In genomic region chr4:99300934-99301333, GRCh38 we compare ENCODE assay signal across 10 cellular contexts. TPM values are rescaled to one million over a fixed set of nuclear protein-coding genes. Genes with fewer than 3 reads are reported as not detected.
DNase-seq lines count a peak whose midpoint lies in the region; ATAC-seq lines count a peak whose summit lies in the region.
"Had no signal": no experiment of that assay in that cellular context is flagged by ENCODE, and none has a peak within 500 bp of the region (broad histone marks: within the 10 kb centered on the region; RNA-seq: fewer than 3 reads in every experiment).

No MANE protein-coding gene starts in this region.

- no peak overlapping the region for H3K4me3 Mint-ChIP-seq in activated naive CD8-positive, alpha-beta T cell treated with anti-CD3 and anti-CD28 coated beads for 36 hours

- H3K27ac ChIP-seq in SJCRH30: no peak overlapping the region

- no peaks in the 10 kb centered on the region for H3K36me3 ChIP-seq in SJCRH30

- no peak overlapping the region for H3K4me3 ChIP-seq in SJCRH30
- H3K4me3 ChIP-seq: dorsolateral prefrontal cortex had no signal

- H3K4me1 Mint-ChIP-seq in activated naive CD8-positive, alpha-beta T cell treated with anti-CD3 and anti-CD28 coated beads for 36 hours: no peaks in the 10 kb centered on the region

- H3K9me3 Mint-ChIP-seq in activated naive CD8-positive, alpha-beta T cell treated with anti-CD3 and anti-CD28 coated beads for 36 hours: peaks cover 16% of the 10 kb centered on the region

- peak; percentile 95 for DNase-seq in GM04503 (ENCODE audit: low read depth)
- peak; percentile 67 to 75 for DNase-seq in SJCRH30
- DNase-seq in cardiac septum (ENCODE audit: low spot score): peak; percentile 82
- peak; percentile 91 for DNase-seq in sciatic nerve (ENCODE audit: low spot score)
- no peak for DNase-seq in iPS-NIHi7 (ENCODE audit: extremely low spot score)
- DNase-seq in activated naive CD8-positive, alpha-beta T cell treated with anti-CD3 and anti-CD28 coated beads for 36 hours: no peak
- no peak for DNase-seq in cerebellum (ENCODE audit: low spot score)
- no peak for DNase-seq in DMS153 (lab: John Stamatoyannopoulos, UW)
- DNase-seq: stimulated activated CD4-positive, alpha-beta T cell treated with anti-CD3 and anti-CD28 coated beads, Interleukin-15, amount 100 ng/mL, for 24 hours had no signal

- H3K27me3 ChIP-seq in SJCRH30: no peaks in the 10 kb centered on the region
- H3K27me3 ChIP-seq: dorsolateral prefrontal cortex had no signal

- H3K27me3 Mint-ChIP-seq in activated naive CD8-positive, alpha-beta T cell treated with anti-CD3 and anti-CD28 coated beads for 36 hours: no peaks in the 10 kb centered on the region

- no peaks in the 10 kb centered on the region for H3K36me3 Mint-ChIP-seq in activated naive CD8-positive, alpha-beta T cell treated with anti-CD3 and anti-CD28 coated beads for 36 hours

- H3K9me3 ChIP-seq in SJCRH30 (replicated peaks): no peaks in the 10 kb centered on the region

- no peak overlapping the region for H3K27ac Mint-ChIP-seq in activated naive CD8-positive, alpha-beta T cell treated with anti-CD3 and anti-CD28 coated beads for 36 hours

- peak; percentile 92 for ATAC-seq in sciatic nerve

- peaks cover 2% of the 10 kb centered on the region for H3K4me1 ChIP-seq in SJCRH30

- intact Hi-C loops in cardiac septum (cut with DNase I): no loop called here
- intact Hi-C loops in sciatic nerve (cut with DNase I): no loop called here

RNA-seq across cellular contexts. Expression of gene ADH1A, which starts 10.1 kb away (rescaled TPM):
- total RNA-seq in SJCRH30 (2014; rRNA removed; shearing (Covaris generic)): not detected in 2 replicates
- not detected for total RNA-seq in cardiac septum
- 2.8 TPM for total RNA-seq in sciatic nerve
- total RNA-seq in activated naive CD8-positive, alpha-beta T cell treated with anti-CD3 and anti-CD28 coated beads for 36 hours: not detected
- total RNA-seq in cerebellum: not detected
- total RNA-seq: dorsolateral prefrontal cortex had no signal

RNA-seq across cellular contexts. Expression of gene ADH1B, which starts 20.3 kb away (rescaled TPM):
- total RNA-seq in SJCRH30 (2014; rRNA removed; shearing (Covaris generic)): not detected in 2 replicates
- total RNA-seq in cardiac septum (12.6 TPM), sciatic nerve (710 TPM), cerebellum (0.54 TPM)
- not detected for total RNA-seq in activated naive CD8-positive, alpha-beta T cell treated with anti-CD3 and anti-CD28 coated beads for 36 hours

RNA-seq across cellular contexts. Expression of gene ADH1C, which starts 51.6 kb away (rescaled TPM):
- total RNA-seq in SJCRH30 (2014; rRNA removed; shearing (Covaris generic)): not detected in 2 replicates
- total RNA-seq in cardiac septum: 4.0 TPM
- 75.2 TPM for total RNA-seq in sciatic nerve
- total RNA-seq in activated naive CD8-positive, alpha-beta T cell treated with anti-CD3 and anti-CD28 coated beads for 36 hours: not detected
- 1.1 TPM for total RNA-seq in cerebellum

Comparison
In these comparisons a context has a peak if more than half of its experiments do, and no peak if none do; other contexts are left out.
1. DNase-seq: peak in GM04503 (single experiment), SJCRH30 (2 of 2), cardiac septum (single experiment) and sciatic nerve (single experiment); none in iPS-NIHi7 (single experiment), activated naive CD8-positive, alpha-beta T cell treated with anti-CD3 and anti-CD28 coated beads for 36 hours (single experiment), cerebellum (single experiment) and DMS153 (single experiment).
2. RNA of gene ADH1B, which starts 20.3 kb away (total RNA-seq): 710 TPM in sciatic nerve (single experiment); 12.6 TPM in cardiac septum (single experiment), 0.54 TPM in cerebellum (single experiment), not detected in SJCRH30 and not detected in activated naive CD8-positive, alpha-beta T cell treated with anti-CD3 and anti-CD28 coated beads for 36 hours; every median in the first group is over 10 times any median in the second.
3. RNA of gene ADH1C, which starts 51.6 kb away (total RNA-seq): 75.2 TPM in sciatic nerve (single experiment); 4.0 TPM in cardiac septum (single experiment), 1.1 TPM in cerebellum (single experiment), not detected in SJCRH30 and not detected in activated naive CD8-positive, alpha-beta T cell treated with anti-CD3 and anti-CD28 coated beads for 36 hours; every median in the first group is over 10 times any median in the second.